2 cellular contexts compared by ENCODE assay signal in the genomic region with DNA sequence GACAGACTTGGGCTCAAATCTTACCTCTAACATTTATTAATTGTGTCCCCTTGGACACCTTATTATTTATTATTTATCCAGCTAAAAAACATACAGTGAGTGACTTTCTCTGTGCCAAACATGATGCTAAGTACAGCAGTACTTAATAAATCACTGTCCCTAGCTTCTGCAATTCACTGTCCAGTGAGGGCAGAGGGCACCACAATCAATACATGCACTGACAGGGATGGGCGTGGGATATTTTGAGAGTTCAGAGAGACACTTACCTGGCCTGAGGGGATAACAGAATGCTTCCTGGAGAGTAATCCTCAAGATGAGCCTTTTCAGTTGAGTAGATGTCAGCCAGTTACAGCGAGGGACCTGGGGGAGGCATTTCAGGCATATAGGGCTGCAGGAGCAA.
TF ChIP-seq lines count a peak whose summit lies in the region.

No MANE protein-coding gene starts in this region.

TF ChIP-seq in liver, 16 proteins besides CTCF, POLR2A, EP300 and RAD21 (continued from another document):
- TF ChIP-seq, protein P1, sequence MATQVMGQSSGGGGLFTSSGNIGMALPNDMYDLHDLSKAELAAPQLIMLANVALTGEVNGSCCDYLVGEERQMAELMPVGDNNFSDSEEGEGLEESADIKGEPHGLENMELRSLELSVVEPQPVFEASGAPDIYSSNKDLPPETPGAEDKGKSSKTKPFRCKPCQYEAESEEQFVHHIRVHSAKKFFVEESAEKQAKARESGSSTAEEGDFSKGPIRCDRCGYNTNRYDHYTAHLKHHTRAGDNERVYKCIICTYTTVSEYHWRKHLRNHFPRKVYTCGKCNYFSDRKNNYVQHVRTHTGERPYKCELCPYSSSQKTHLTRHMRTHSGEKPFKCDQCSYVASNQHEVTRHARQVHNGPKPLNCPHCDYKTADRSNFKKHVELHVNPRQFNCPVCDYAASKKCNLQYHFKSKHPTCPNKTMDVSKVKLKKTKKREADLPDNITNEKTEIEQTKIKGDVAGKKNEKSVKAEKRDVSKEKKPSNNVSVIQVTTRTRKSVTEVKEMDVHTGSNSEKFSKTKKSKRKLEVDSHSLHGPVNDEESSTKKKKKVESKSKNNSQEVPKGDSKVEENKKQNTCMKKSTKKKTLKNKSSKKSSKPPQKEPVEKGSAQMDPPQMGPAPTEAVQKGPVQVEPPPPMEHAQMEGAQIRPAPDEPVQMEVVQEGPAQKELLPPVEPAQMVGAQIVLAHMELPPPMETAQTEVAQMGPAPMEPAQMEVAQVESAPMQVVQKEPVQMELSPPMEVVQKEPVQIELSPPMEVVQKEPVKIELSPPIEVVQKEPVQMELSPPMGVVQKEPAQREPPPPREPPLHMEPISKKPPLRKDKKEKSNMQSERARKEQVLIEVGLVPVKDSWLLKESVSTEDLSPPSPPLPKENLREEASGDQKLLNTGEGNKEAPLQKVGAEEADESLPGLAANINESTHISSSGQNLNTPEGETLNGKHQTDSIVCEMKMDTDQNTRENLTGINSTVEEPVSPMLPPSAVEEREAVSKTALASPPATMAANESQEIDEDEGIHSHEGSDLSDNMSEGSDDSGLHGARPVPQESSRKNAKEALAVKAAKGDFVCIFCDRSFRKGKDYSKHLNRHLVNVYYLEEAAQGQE (IDR thresholded peaks at IDR 0.05): no peak
- TF ChIP-seq JUND (IDR thresholded peaks at IDR 0.05) (no peak), RXRA (IDR thresholded peaks at IDR 0.05) (peak in 1 of 2 donors; percentile 19), SP1 (IDR thresholded peaks at IDR 0.05) (no peak)

TF ChIP-seq in HepG2, 621 proteins besides CTCF, POLR2A, EP300 and RAD21 (continued from another document):
- TF ChIP-seq, protein P2, sequence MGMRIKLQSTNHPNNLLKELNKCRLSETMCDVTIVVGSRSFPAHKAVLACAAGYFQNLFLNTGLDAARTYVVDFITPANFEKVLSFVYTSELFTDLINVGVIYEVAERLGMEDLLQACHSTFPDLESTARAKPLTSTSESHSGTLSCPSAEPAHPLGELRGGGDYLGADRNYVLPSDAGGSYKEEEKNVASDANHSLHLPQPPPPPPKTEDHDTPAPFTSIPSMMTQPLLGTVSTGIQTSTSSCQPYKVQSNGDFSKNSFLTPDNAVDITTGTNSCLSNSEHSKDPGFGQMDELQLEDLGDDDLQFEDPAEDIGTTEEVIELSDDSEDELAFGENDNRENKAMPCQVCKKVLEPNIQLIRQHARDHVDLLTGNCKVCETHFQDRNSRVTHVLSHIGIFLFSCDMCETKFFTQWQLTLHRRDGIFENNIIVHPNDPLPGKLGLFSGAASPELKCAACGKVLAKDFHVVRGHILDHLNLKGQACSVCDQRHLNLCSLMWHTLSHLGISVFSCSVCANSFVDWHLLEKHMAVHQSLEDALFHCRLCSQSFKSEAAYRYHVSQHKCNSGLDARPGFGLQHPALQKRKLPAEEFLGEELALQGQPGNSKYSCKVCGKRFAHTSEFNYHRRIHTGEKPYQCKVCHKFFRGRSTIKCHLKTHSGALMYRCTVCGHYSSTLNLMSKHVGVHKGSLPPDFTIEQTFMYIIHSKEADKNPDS (CRISPR knock-in tag; IDR thresholded peaks at IDR 0.05): no peak
- TF ChIP-seq ZBTB38 (CRISPR knock-in tag; IDR thresholded peaks at IDR 0.05): no peak
- TF ChIP-seq ZSCAN20 (CRISPR knock-in tag; IDR thresholded peaks at IDR 0.05; ENCODE audit: borderline replicate concordance): no peak
- TF ChIP-seq, protein P3, sequence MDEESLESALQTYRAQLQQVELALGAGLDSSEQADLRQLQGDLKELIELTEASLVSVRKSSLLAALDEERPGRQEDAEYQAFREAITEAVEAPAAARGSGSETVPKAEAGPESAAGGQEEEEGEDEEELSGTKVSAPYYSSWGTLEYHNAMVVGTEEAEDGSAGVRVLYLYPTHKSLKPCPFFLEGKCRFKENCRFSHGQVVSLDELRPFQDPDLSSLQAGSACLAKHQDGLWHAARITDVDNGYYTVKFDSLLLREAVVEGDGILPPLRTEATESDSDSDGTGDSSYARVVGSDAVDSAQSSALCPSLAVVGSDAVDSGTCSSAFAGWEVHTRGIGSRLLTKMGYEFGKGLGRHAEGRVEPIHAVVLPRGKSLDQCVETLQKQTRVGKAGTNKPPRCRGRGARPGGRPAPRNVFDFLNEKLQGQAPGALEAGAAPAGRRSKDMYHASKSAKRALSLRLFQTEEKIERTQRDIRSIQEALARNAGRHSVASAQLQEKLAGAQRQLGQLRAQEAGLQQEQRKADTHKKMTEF (CRISPR knock-in tag; IDR thresholded peaks at IDR 0.05): no peak
- no peak for TF ChIP-seq FOXP1 (IDR thresholded peaks at IDR 0.05)
- no peak for TF ChIP-seq FOXP1 (CRISPR knock-in tag; IDR thresholded peaks at IDR 0.05)
- TF ChIP-seq NONO (IDR thresholded peaks at IDR 0.05): no peak
- no peak for TF ChIP-seq NONO (CRISPR knock-in tag; conservative IDR thresholded peaks at IDR 0.05)
- TF ChIP-seq, protein P4, sequence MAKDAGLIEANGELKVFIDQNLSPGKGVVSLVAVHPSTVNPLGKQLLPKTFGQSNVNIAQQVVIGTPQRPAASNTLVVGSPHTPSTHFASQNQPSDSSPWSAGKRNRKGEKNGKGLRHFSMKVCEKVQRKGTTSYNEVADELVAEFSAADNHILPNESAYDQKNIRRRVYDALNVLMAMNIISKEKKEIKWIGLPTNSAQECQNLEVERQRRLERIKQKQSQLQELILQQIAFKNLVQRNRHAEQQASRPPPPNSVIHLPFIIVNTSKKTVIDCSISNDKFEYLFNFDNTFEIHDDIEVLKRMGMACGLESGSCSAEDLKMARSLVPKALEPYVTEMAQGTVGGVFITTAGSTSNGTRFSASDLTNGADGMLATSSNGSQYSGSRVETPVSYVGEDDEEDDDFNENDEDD (CRISPR knock-in tag; IDR thresholded peaks at IDR 0.05; ENCODE audit: borderline replicate concordance): no peak
- TF ChIP-seq MTF2 (CRISPR knock-in tag; IDR thresholded peaks at IDR 0.05; ENCODE audit: borderline replicate concordance): no peak
- TF ChIP-seq, protein P5, sequence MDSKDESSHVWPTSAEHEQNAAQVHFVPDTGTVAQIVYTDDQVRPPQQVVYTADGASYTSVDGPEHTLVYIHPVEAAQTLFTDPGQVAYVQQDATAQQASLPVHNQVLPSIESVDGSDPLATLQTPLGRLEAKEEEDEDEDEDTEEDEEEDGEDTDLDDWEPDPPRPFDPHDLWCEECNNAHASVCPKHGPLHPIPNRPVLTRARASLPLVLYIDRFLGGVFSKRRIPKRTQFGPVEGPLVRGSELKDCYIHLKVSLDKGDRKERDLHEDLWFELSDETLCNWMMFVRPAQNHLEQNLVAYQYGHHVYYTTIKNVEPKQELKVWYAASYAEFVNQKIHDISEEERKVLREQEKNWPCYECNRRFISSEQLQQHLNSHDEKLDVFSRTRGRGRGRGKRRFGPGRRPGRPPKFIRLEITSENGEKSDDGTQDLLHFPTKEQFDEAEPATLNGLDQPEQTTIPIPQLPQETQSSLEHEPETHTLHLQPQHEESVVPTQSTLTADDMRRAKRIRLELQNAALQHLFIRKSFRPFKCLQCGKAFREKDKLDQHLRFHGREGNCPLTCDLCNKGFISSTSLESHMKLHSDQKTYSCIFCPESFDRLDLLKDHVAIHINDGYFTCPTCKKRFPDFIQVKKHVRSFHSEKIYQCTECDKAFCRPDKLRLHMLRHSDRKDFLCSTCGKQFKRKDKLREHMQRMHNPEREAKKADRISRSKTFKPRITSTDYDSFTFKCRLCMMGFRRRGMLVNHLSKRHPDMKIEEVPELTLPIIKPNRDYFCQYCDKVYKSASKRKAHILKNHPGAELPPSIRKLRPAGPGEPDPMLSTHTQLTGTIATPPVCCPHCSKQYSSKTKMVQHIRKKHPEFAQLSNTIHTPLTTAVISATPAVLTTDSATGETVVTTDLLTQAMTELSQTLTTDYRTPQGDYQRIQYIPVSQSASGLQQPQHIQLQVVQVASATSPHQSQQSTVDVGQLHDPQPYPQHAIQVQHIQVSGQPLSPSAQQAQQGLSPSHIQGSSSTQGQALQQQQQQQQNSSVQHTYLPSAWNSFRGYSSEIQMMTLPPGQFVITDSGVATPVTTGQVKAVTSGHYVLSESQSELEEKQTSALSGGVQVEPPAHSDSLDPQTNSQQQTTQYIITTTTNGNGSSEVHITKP (CRISPR knock-in tag; IDR thresholded peaks at IDR 0.05; ENCODE audit: low read depth): no peak
- no peak for TF ChIP-seq ZNF263 (CRISPR knock-in tag; IDR thresholded peaks at IDR 0.05)
- TF ChIP-seq, protein P6, sequence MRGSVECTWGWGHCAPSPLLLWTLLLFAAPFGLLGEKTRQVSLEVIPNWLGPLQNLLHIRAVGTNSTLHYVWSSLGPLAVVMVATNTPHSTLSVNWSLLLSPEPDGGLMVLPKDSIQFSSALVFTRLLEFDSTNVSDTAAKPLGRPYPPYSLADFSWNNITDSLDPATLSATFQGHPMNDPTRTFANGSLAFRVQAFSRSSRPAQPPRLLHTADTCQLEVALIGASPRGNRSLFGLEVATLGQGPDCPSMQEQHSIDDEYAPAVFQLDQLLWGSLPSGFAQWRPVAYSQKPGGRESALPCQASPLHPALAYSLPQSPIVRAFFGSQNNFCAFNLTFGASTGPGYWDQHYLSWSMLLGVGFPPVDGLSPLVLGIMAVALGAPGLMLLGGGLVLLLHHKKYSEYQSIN (CRISPR knock-in tag; IDR thresholded peaks at IDR 0.05; ENCODE audit: borderline replicate concordance): no peak
